Comparison of ENCODE assay signal across 8 cellular contexts in the genomic region with DNA sequence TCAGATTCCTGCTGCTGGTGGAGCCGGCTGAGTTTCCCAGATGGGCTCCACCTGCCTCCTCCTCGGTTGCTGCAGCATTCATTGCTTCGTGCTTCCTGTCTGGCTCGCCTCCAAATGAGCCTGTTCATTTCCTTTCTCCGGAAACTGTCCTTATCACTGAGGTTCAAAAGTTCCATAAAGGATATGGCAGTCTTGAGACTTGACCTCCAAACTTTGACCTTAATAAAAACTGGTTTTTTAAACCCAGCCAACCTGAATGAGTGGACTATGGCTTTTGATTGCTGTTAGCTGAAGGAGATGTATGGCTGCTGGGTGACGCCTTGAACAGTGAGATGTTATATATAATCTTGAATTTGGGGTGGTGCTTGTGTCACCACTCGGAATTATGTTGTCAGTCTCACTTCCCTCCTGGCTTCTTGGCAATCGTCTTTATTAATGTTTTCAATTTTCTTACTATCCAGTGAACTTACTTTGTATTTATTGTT.
DNase-seq lines count a peak whose midpoint lies in the region; ATAC-seq, FAIRE-seq and TF ChIP-seq lines count a peak whose summit lies in the region.

No MANE protein-coding gene starts in this region.

- WGBS in A549 (ENCODE audit: missing lambda C conversion rate) = 22% methylated on average over 8 of the region's 8 CpGs

- H3K4me1 Mint-ChIP-seq in natural killer cell treated with Interleukin-12 subunit alpha and Interleukin-12 subunit beta and Interleukin-15 and Interleukin-18, amount 100 ng/mL, for 72 hours (ENCODE audit: low read depth in 2 of 2) = peaks cover 77 to 81% of the 10 kb centered on the region in 2 donors

- in situ Hi-C loops in gastrocnemius medialis (cut with MboI; ENCODE audit: low sequenced_read_pairs in 4 of 4) = no loop called here

- ATAC-seq in A549 (no peak), gastrocnemius medialis (no peak)
- no peak for ATAC-seq in natural killer cell treated with Interleukin-12 subunit alpha and Interleukin-12 subunit beta and Interleukin-15 and Interleukin-18, amount 100 ng/mL, for 72 hours

- H3K4me1 ChIP-seq in A549 = peaks cover 96% of the 10 kb centered on the region
- H3K4me1 ChIP-seq in HUES6 (ENCODE audit: control insufficient read depth, insufficient read depth, low read length) = peaks cover 68% of the 10 kb centered on the region
- H3K4me1 ChIP-seq in colonic mucosa = peaks cover 51% of the 10 kb centered on the region
- H3K4me1 ChIP-seq in gastrocnemius medialis = peaks cover 6 to 32% of the 10 kb centered on the region in 2 donors

- H3K36me3 ChIP-seq in HUES6 (ENCODE audit: control insufficient read depth, insufficient read depth, low read length) (no peaks in the 10 kb centered on the region), colonic mucosa (no peaks in the 10 kb centered on the region), gastrocnemius medialis (no peaks in the 10 kb centered on the region)

- H3K4me3 Mint-ChIP-seq in natural killer cell treated with Interleukin-12 subunit alpha and Interleukin-12 subunit beta and Interleukin-15 and Interleukin-18, amount 100 ng/mL, for 72 hours = peak overlapping the region; percentile 69

- peak in 1 of 2 experiments; percentile 62 for DNase-seq in A549 (ENCODE audit: low read depth in 1 of 2, low spot score in 1 of 2)
- DNase-seq in RPMI8226 = peak; percentile 49
- peak; percentile 95 for DNase-seq in colonic mucosa
- DNase-seq in natural killer cell treated with Interleukin-12 subunit alpha and Interleukin-12 subunit beta and Interleukin-15 and Interleukin-18, amount 100 ng/mL, for 72 hours (ENCODE audit: low spot score) = no peak
- DNase-seq in AML-193 (lab: John Stamatoyannopoulos, UW) = no peak
- DNase-seq in gastrocnemius medialis = no peak
- DNase-seq in NCI-H526 (lab: John Stamatoyannopoulos, UW) = no peak

- H3K9ac ChIP-seq in HUES6 (ENCODE audit: low read length) = no peak overlapping the region
- H3K9ac ChIP-seq in colonic mucosa (ENCODE audit: low read depth in 2 of 2, low read length in 2 of 2) = peak overlapping the region in 1 of 2 donors; percentile 44

- H3K27me3 Mint-ChIP-seq in natural killer cell treated with Interleukin-12 subunit alpha and Interleukin-12 subunit beta and Interleukin-15 and Interleukin-18, amount 100 ng/mL, for 72 hours = no peaks in the 10 kb centered on the region

- TF ChIP-seq POLR2A in A549 (IDR thresholded peaks at IDR 0.05; ENCODE audit: low read length) (no peak), gastrocnemius medialis (IDR thresholded peaks at IDR 0.05) (no peak)

- POLR2A ChIA-PET in A549 (lab: Yijun Ruan, JAX) = no interaction called here

- CTCF ChIA-PET in A549 (lab: Yijun Ruan, JAX) = interaction anchor here (0.7 to 2.0 kb wide), 5 partner anchors 11 to 66 kb away, joined by 3 to 6 read pairs (median 4); no protein-coding TSS in a partner anchor

- FAIRE-seq in A549 (lab: Jason Lieb, UNC) = no peak

- H3K9me3 Mint-ChIP-seq in natural killer cell treated with Interleukin-12 subunit alpha and Interleukin-12 subunit beta and Interleukin-15 and Interleukin-18, amount 100 ng/mL, for 72 hours = no peaks in the 10 kb centered on the region

- intact Hi-C loops in colonic mucosa (cut with DNase I) = no loop called here
- intact Hi-C loops in gastrocnemius medialis (cut with DNase I; ENCODE audit: low total_unique reads) = no loop called here

- no peak for TF ChIP-seq RAD21 in A549 (conservative IDR thresholded peaks at IDR 0.05 in 1 of 2, IDR thresholded peaks at IDR 0.05 in 1 of 2)

- TF ChIP-seq CTCF in A549 (IDR thresholded peaks at IDR 0.05) = no peak
- TF ChIP-seq CTCF in colonic mucosa (IDR thresholded peaks at IDR 0.05) = no peak
- no peak for TF ChIP-seq CTCF in gastrocnemius medialis (IDR thresholded peaks at IDR 0.05 in 4 of 5, conservative IDR thresholded peaks at IDR 0.05 in 1 of 5)

- H3K27me3 ChIP-seq in HUES6 (ENCODE audit: control insufficient read depth, insufficient read depth, low read length) (no peaks in the 10 kb centered on the region), colonic mucosa (no peaks in the 10 kb centered on the region), gastrocnemius medialis (no peaks in the 10 kb centered on the region)

- H3K4me2 ChIP-seq in A549 = peak overlapping the region; percentile 73

- H3K9me3 ChIP-seq in A549 = no peaks in the 10 kb centered on the region
- H3K9me3 ChIP-seq in HUES6 (ENCODE audit: control insufficient read depth, insufficient read depth, low read depth, low read length) = no peaks in the 10 kb centered on the region
- no peaks in the 10 kb centered on the region for H3K9me3 ChIP-seq in colonic mucosa
- no peaks in the 10 kb centered on the region for H3K9me3 ChIP-seq in gastrocnemius medialis

- peak overlapping the region; percentile 79 to 86 for H3K27ac ChIP-seq in A549
- H3K27ac ChIP-seq in HUES6 (ENCODE audit: low read depth, low read length) = peak overlapping the region; percentile 7; the same call in 1 of the 2 replicates
- peak overlapping the region; percentile 70 for H3K27ac ChIP-seq in colonic mucosa
- H3K27ac ChIP-seq in gastrocnemius medialis = peak overlapping the region in 2 of 4 donors; percentile 19 to 31

- TF ChIP-seq EP300 in A549 (IDR thresholded peaks at IDR 0.05) = no peak

- no peaks in the 10 kb centered on the region for H3K36me3 Mint-ChIP-seq in natural killer cell treated with Interleukin-12 subunit alpha and Interleukin-12 subunit beta and Interleukin-15 and Interleukin-18, amount 100 ng/mL, for 72 hours

- peak overlapping the region; percentile 85 to 98 for H3K27ac Mint-ChIP-seq in natural killer cell treated with Interleukin-12 subunit alpha and Interleukin-12 subunit beta and Interleukin-15 and Interleukin-18, amount 100 ng/mL, for 72 hours

- no peak overlapping the region for H3K4me3 ChIP-seq in A549
- no peak overlapping the region for H3K4me3 ChIP-seq in HUES6 (ENCODE audit: low read depth, low read length)
- H3K4me3 ChIP-seq in colonic mucosa = no peak overlapping the region
- no peak overlapping the region for H3K4me3 ChIP-seq in gastrocnemius medialis

TF ChIP-seq in A549, 52 proteins besides CTCF, POLR2A, EP300 and RAD21:
- TF ChIP-seq RNF2 (IDR thresholded peaks at IDR 0.05; ENCODE audit: borderline replicate concordance, low read depth) = no peak
- TF ChIP-seq GATA3 (IDR thresholded peaks at IDR 0.05; ENCODE audit: borderline replicate concordance) = no peak
- TF ChIP-seq MAX (IDR thresholded peaks at IDR 0.05) = no peak
- TF ChIP-seq MAFK (IDR thresholded peaks at IDR 0.05; ENCODE audit: partially characterized antibody) = no peak
- no peak for TF ChIP-seq NFE2L2 (conservative IDR thresholded peaks at IDR 0.05; ENCODE audit: low read length)
- TF ChIP-seq CHD4 (IDR thresholded peaks at IDR 0.05; ENCODE audit: borderline replicate concordance) = no peak
- TF ChIP-seq HES2 (IDR thresholded peaks at IDR 0.05) = no peak
- TF ChIP-seq HEYL (CRISPR knock-in tag; IDR thresholded peaks at IDR 0.05) = no peak

Comparison
In these comparisons a context has a peak if more than half of its experiments do, and no peak if none do; other contexts are left out.
1. DNase-seq: peak in RPMI8226 (single experiment) and colonic mucosa (single experiment); none in natural killer cell treated with Interleukin-12 subunit alpha and Interleukin-12 subunit beta and Interleukin-15 and Interleukin-18, amount 100 ng/mL, for 72 hours (single experiment), AML-193 (0 of 2), gastrocnemius medialis (0 of 2) and NCI-H526 (0 of 2).